In genomic region chr14:87785868-87786267, GRCh38 we compare ENCODE assay signal across 13 cellular contexts.
"Had no signal": no experiment of that assay in that cellular context is flagged by ENCODE, and none has a peak within 500 bp of the region (broad histone marks: within the 10 kb centered on the region; RNA-seq: fewer than 3 reads in every experiment).

No MANE protein-coding gene starts in this region.

- H3K4me1 ChIP-seq: heart left ventricle, right atrium auricular region had no signal

- H3K27ac ChIP-seq: brain microvascular endothelial cell, heart left ventricle, right atrium auricular region had no signal

- H3K36me3 ChIP-seq: brain microvascular endothelial cell, heart left ventricle, right atrium auricular region had no signal

- H3K4me3 ChIP-seq: heart left ventricle, right atrium auricular region had no signal

- H3K4me3 Mint-ChIP-seq: activated T-helper 1 cell treated with anti-CD3 and anti-CD28 coated beads, Interleukin-12 subunit alpha, Interleukin-12 subunit beta, Interleukin-2, Interleukin-4 antibody, amounts not matched to agents 30 ng/mL and 10 ng/mL and 1 ng/mL, durations not matched to agents 14 hours and 24 hours and 36 hours; dendritic cell treated with granulocyte-macrophage colony-stimulating factor and Interleukin-4, amounts not matched to agents 40 ng/mL and 50 ng/mL, for 4 days; natural killer cell; stimulated activated memory B cell treated with anti-CD40 and anti-IgM and Interleukin-4, amounts not matched to agents 10 μg/mL and 1 μg/mL and 100 μg/mL, for 72 hours had no signal

- H3K4me1 Mint-ChIP-seq: natural killer cell; stimulated activated memory B cell treated with anti-CD40 and anti-IgM and Interleukin-4, amounts not matched to agents 10 μg/mL and 1 μg/mL and 100 μg/mL, for 72 hours had no signal

- H3K27me3 Mint-ChIP-seq: dendritic cell treated with granulocyte-macrophage colony-stimulating factor and Interleukin-4, amounts not matched to agents 40 ng/mL and 50 ng/mL, for 4 days; stimulated activated memory B cell treated with anti-CD40 and anti-IgM and Interleukin-4, amounts not matched to agents 10 μg/mL and 1 μg/mL and 100 μg/mL, for 72 hours had no signal

- H3K27me3 ChIP-seq: brain microvascular endothelial cell, heart left ventricle, right atrium auricular region had no signal

- H3K36me3 Mint-ChIP-seq: natural killer cell; stimulated activated memory B cell treated with anti-CD40 and anti-IgM and Interleukin-4, amounts not matched to agents 10 μg/mL and 1 μg/mL and 100 μg/mL, for 72 hours had no signal

- ATAC-seq: activated CD4-positive, CD25-positive, alpha-beta regulatory T cell treated with anti-CD3 and anti-CD28 coated beads, Interleukin-2, amount 50 U/mL, for 24 hours; heart left ventricle; natural killer cell; stimulated activated memory B cell treated with anti-CD40 and anti-IgM and Interleukin-4, amounts not matched to agents 10 μg/mL and 1 μg/mL and 100 μg/mL, for 72 hours had no signal

- H3K9me3 ChIP-seq: right atrium auricular region had no signal

- DNase-seq: anterior cingulate cortex; brain microvascular endothelial cell; effector memory CD4-positive, alpha-beta T cell; foreskin fibroblast; heart left ventricle; mesendoderm; natural killer cell; stimulated activated CD4-positive, alpha-beta T cell treated with anti-CD3 and anti-CD28 coated beads, Interleukin-2, amount 100 ng/mL, for 48 hours had no signal

- H3K9me3 Mint-ChIP-seq: activated T-helper 1 cell treated with anti-CD3 and anti-CD28 coated beads, Interleukin-12 subunit alpha, Interleukin-12 subunit beta, Interleukin-2, Interleukin-4 antibody, amounts not matched to agents 30 ng/mL and 10 ng/mL and 1 ng/mL, durations not matched to agents 14 hours and 24 hours and 36 hours had no signal

- H3K27ac Mint-ChIP-seq: activated T-helper 1 cell treated with anti-CD3 and anti-CD28 coated beads, Interleukin-12 subunit alpha, Interleukin-12 subunit beta, Interleukin-2, Interleukin-4 antibody, amounts not matched to agents 30 ng/mL and 10 ng/mL and 1 ng/mL, durations not matched to agents 14 hours and 24 hours and 36 hours; dendritic cell treated with granulocyte-macrophage colony-stimulating factor and Interleukin-4, amounts not matched to agents 40 ng/mL and 50 ng/mL, for 4 days; natural killer cell; stimulated activated memory B cell treated with anti-CD40 and anti-IgM and Interleukin-4, amounts not matched to agents 10 μg/mL and 1 μg/mL and 100 μg/mL, for 72 hours had no signal
